8 cellular contexts compared by ENCODE assay signal in the genomic region with DNA sequence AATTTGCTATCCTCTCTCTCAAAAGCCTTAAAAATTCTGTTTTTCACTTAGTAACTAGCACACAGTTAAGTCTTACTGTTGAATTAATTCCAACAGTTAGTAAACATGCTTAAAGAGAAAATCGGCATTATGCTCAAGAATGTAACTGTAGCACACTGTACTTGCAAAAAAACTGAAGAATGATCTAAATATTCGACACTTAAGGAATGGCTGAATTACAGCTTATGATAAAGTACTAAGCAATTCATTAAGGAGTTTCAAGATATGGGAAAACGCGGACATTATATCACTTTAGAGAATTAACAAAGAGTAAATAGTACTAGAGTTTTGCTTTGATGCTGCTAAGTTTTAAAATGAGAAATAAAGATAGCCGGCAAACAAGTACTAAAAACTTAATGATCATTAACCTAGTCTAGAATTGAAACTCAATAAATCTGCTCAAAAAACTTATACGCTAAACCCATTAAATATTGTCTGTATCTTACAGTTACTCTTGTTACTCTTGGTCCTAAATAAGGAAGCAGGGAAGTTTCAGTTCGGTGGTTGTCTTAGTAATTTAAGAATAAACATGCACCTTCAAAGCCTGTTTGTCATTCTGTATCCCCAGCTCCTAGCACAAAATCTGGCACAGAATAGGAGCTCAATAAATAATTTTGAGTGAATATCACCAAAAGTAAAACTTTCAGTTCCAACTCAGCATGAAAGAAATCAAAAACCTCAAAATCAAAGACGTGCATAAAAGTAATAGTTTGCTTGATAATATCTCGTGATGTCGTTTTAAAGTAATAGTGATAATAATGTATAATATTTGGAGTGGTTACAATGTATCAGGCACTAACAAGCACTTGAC.
DNase-seq lines count a peak whose midpoint lies in the region; ATAC-seq and TF ChIP-seq lines count a peak whose summit lies in the region.

No MANE protein-coding gene starts in this region.

- H3K4me3 ChIP-seq in RWPE2 (ENCODE audit: severe bottlenecking), result peak overlapping the region; percentile 61
- H3K4me3 ChIP-seq in epithelial cell of esophagus (ENCODE audit: low read length), result peak overlapping the region; percentile 77
- H3K4me3 ChIP-seq in parathyroid adenoma (ENCODE audit: low read depth, low read length), result peak overlapping the region; percentile 86

- no peak for TF ChIP-seq CTCF in RWPE2 (IDR thresholded peaks at IDR 0.05; ENCODE audit: poor library complexity, severe bottlenecking)
- no peak for TF ChIP-seq CTCF in epithelial cell of esophagus (IDR thresholded peaks at IDR 0.05; ENCODE audit: insufficient read depth, low read depth, low read length, missing control alignments)
- no peak for TF ChIP-seq CTCF in parathyroid adenoma (IDR thresholded peaks at IDR 0.05)

- H2AFZ ChIP-seq in parathyroid adenoma, result peak overlapping the region; percentile 98

- H3K36me3 ChIP-seq in RWPE2 (ENCODE audit: low read depth) (no peaks in the 10 kb centered on the region), parathyroid adenoma (ENCODE audit: control insufficient read depth, insufficient read depth, low read length) (no peaks in the 10 kb centered on the region)

- H3K9ac ChIP-seq in parathyroid adenoma, result no peak overlapping the region

- peak overlapping the region; percentile 96 for H3K4me3 Mint-ChIP-seq in T-helper 2 cell treated with Interferon-gamma antibody and Interleukin-4, amounts not matched to agents 5 μg/mL and 100 μg/mL, for 36 hours

- peak overlapping the region; percentile 72 for H3K27ac Mint-ChIP-seq in T-helper 2 cell treated with Interferon-gamma antibody and Interleukin-4, amounts not matched to agents 5 μg/mL and 100 μg/mL, for 36 hours

- ATAC-seq in RWPE2 (ENCODE audit: low read depth) (no peak), HG03432 (IDR thresholded peaks at IDR 0.05; ENCODE audit: unreplicated experiment) (no peak), HG02970 (IDR thresholded peaks at IDR 0.05; ENCODE audit: low FRiP score, unreplicated experiment) (no peak)

- DNase-seq in T-helper 2 cell treated with Interferon-gamma antibody and Interleukin-4, amounts not matched to agents 5 μg/mL and 100 μg/mL, for 36 hours (ENCODE audit: low spot score), result no peak
- DNase-seq in T-helper 2 cell, result no peak
- DNase-seq in RWPE2 (ENCODE audit: low spot score), result no peak
- no peak for DNase-seq in epithelial cell of esophagus (ENCODE audit: low read depth)
- no peak for DNase-seq in NCI-H526 treated with DMSO at 0.1 percent for 48 hours (lab: John Stamatoyannopoulos, UW)

- H3K9me3 Mint-ChIP-seq in T-helper 2 cell treated with Interferon-gamma antibody and Interleukin-4, amounts not matched to agents 5 μg/mL and 100 μg/mL, for 36 hours, result no peaks in the 10 kb centered on the region

- H3K36me3 Mint-ChIP-seq in T-helper 2 cell treated with Interferon-gamma antibody and Interleukin-4, amounts not matched to agents 5 μg/mL and 100 μg/mL, for 36 hours (ENCODE audit: low read depth), result no peaks in the 10 kb centered on the region

- H3K9me3 ChIP-seq in RWPE2 (ENCODE audit: severe bottlenecking) (no peaks in the 10 kb centered on the region), parathyroid adenoma (ENCODE audit: control insufficient read depth, low read length) (no peaks in the 10 kb centered on the region)

- H3K4me1 Mint-ChIP-seq in T-helper 2 cell treated with Interferon-gamma antibody and Interleukin-4, amounts not matched to agents 5 μg/mL and 100 μg/mL, for 36 hours (ENCODE audit: low read depth), result peaks cover 39% of the 10 kb centered on the region

- H3K27me3 ChIP-seq in RWPE2 (ENCODE audit: insufficient read depth, poor library complexity, severe bottlenecking), result no peaks in the 10 kb centered on the region
- no peaks in the 10 kb centered on the region for H3K27me3 ChIP-seq in parathyroid adenoma (ENCODE audit: control insufficient read depth, insufficient read depth, low read length)

- no peaks in the 10 kb centered on the region for H3K27me3 Mint-ChIP-seq in T-helper 2 cell treated with Interferon-gamma antibody and Interleukin-4, amounts not matched to agents 5 μg/mL and 100 μg/mL, for 36 hours (ENCODE audit: low read depth)

- H3K4me1 ChIP-seq in RWPE2 (ENCODE audit: insufficient read depth, poor library complexity, severe bottlenecking), result peaks cover 12% of the 10 kb centered on the region
- peaks cover 8% of the 10 kb centered on the region for H3K4me1 ChIP-seq in parathyroid adenoma

- H3K4me2 ChIP-seq in parathyroid adenoma (ENCODE audit: low read length), result peak overlapping the region; percentile 97

- H3K27ac ChIP-seq in RWPE2 (ENCODE audit: poor library complexity, severe bottlenecking), result peak overlapping the region; percentile 59
- H3K27ac ChIP-seq in parathyroid adenoma, result peak overlapping the region; percentile 96

- H3K79me2 ChIP-seq in parathyroid adenoma, result peaks cover 1% of the 10 kb centered on the region
